8 cellular contexts compared by ENCODE assay signal in genomic region chr6:57047859-57048258, GRCh38. TPM values are rescaled to one million over a fixed set of nuclear protein-coding genes. Genes with fewer than 3 reads are reported as not detected.
DNase-seq lines count a peak whose midpoint lies in the region; ATAC-seq and TF ChIP-seq lines count a peak whose summit lies in the region.
"Not testable (repeated sequence)": the region's sequence is repeated elsewhere in the genome, so short reads cannot be mapped to it uniquely, and the experiment has no call there.

No MANE protein-coding gene starts in this region.

- in situ Hi-C loops in brain microvascular endothelial cell (cut with HindIII; ENCODE audit: low pct_ligation_motif_present, low sequenced_read_pairs), result not testable (repeated sequence)

- not testable (repeated sequence) for DNase-seq in CD8-positive, alpha-beta T cell; HFFc6; PC-9; activated CD8-positive, alpha-beta memory T cell treated with anti-CD3 and anti-CD28 coated beads, Interleukin-2, amount 10 ng/mL, durations not matched to agents 7 days and 5 days; brain microvascular endothelial cell; foreskin fibroblast; stimulated activated naive CD8-positive, alpha-beta T cell treated with anti-CD3 and anti-CD28 coated beads, Interleukin-15, amount 100 ng/mL, for 72 hours

- not testable (repeated sequence) for H3K27me3 ChIP-seq in CD8-positive, alpha-beta T cell (ENCODE audit: insufficient read depth, low read length); PC-9 (ENCODE audit: insufficient read depth, low read depth); brain microvascular endothelial cell (replicated peaks)

- ATAC-seq in CD8-positive, alpha-beta T cell; activated CD8-positive, alpha-beta memory T cell treated with anti-CD3 and anti-CD28 coated beads, Interleukin-2, amount 10 ng/mL, durations not matched to agents 7 days and 5 days; stimulated activated naive CD8-positive, alpha-beta T cell treated with anti-CD3 and anti-CD28 coated beads, Interleukin-15, amount 100 ng/mL, for 72 hours: not testable (repeated sequence)

- H3K4me1 ChIP-seq in CD8-positive, alpha-beta T cell (ENCODE audit: insufficient read depth, low read length); PC-9 (replicated peaks; ENCODE audit: insufficient read depth): not testable (repeated sequence)

- H3K4me2 ChIP-seq in PC-9, result peak overlapping the region; percentile 26

- not testable (repeated sequence) for TF ChIP-seq CTCF in CD8-positive, alpha-beta T cell (IDR thresholded peaks at IDR 0.05); HFFc6 (IDR thresholded peaks at IDR 0.05); PC-9 (conservative IDR thresholded peaks at IDR 0.05); brain microvascular endothelial cell (IDR thresholded peaks at IDR 0.05; ENCODE audit: low read depth, low read length, missing control alignments); foreskin fibroblast (IDR thresholded peaks at IDR 0.05; ENCODE audit: low read depth, low read length); nephron (IDR thresholded peaks at IDR 0.05; ENCODE audit: unreplicated experiment in 3 of 3)

- not testable (repeated sequence) for H3K9me3 ChIP-seq in CD8-positive, alpha-beta T cell (ENCODE audit: low read length); PC-9 (ENCODE audit: insufficient read depth, low read depth)

- H3K9me2 ChIP-seq in PC-9 (ENCODE audit: insufficient read depth), result not testable (repeated sequence)

- H3K36me3 ChIP-seq in CD8-positive, alpha-beta T cell (ENCODE audit: insufficient read depth, low read length), result not testable (repeated sequence)
- peaks cover 19% of the 10 kb centered on the region; the same call in 1 of the 2 replicates for H3K36me3 ChIP-seq in PC-9 (ENCODE audit: low read depth)
- H3K36me3 ChIP-seq in brain microvascular endothelial cell (replicated peaks), result peaks cover 12% of the 10 kb centered on the region

- peak overlapping the region; percentile 66 for H3K4me3 Mint-ChIP-seq in CD8-positive, alpha-beta T cell
- H3K4me3 Mint-ChIP-seq in HFFc6, result peak overlapping the region; percentile 86
- H3K4me3 Mint-ChIP-seq in activated CD8-positive, alpha-beta memory T cell treated with anti-CD3 and anti-CD28 coated beads, Interleukin-2, amount 10 ng/mL, durations not matched to agents 7 days and 5 days, result peak overlapping the region; percentile 69
- H3K4me3 Mint-ChIP-seq in nephron, result peak overlapping the region; percentile 78 to 80 (median 80)
- peak overlapping the region; percentile 63 to 85 for H3K4me3 Mint-ChIP-seq in stimulated activated naive CD8-positive, alpha-beta T cell treated with anti-CD3 and anti-CD28 coated beads, Interleukin-15, amount 100 ng/mL, for 72 hours

- CTCF ChIA-PET in CD8-positive, alpha-beta T cell (lab: Charles Lee); PC-9 (lab: Charles Lee); activated CD8-positive, alpha-beta memory T cell treated with anti-CD3 and anti-CD28 coated beads, Interleukin-2, amount 10 ng/mL, durations not matched to agents 7 days and 5 days (lab: Charles Lee): not testable (repeated sequence)

- H3K4me3 ChIP-seq in CD8-positive, alpha-beta T cell (ENCODE audit: low read depth, low read length); PC-9: not testable (repeated sequence)
- H3K4me3 ChIP-seq in brain microvascular endothelial cell (ENCODE audit: low read depth, low read length), result peak overlapping the region; percentile 15
- H3K4me3 ChIP-seq in foreskin fibroblast (ENCODE audit: low read depth in 1 of 2, low read length in 2 of 2), result peak overlapping the region; percentile 45 to 64

- peak overlapping the region; percentile 63 for H3K27ac Mint-ChIP-seq in CD8-positive, alpha-beta T cell
- H3K27ac Mint-ChIP-seq in HFFc6 (peak overlapping the region; percentile 50), nephron (peak overlapping the region in 1 of 3 experiments; percentile 70)
- H3K27ac Mint-ChIP-seq in activated CD8-positive, alpha-beta memory T cell treated with anti-CD3 and anti-CD28 coated beads, Interleukin-2, amount 10 ng/mL, durations not matched to agents 7 days and 5 days, result peak overlapping the region; percentile 68
- peak overlapping the region in 1 of 2 donors; percentile 82 for H3K27ac Mint-ChIP-seq in stimulated activated naive CD8-positive, alpha-beta T cell treated with anti-CD3 and anti-CD28 coated beads, Interleukin-15, amount 100 ng/mL, for 72 hours

- peaks cover 33% of the 10 kb centered on the region for H3K36me3 Mint-ChIP-seq in CD8-positive, alpha-beta T cell
- H3K36me3 Mint-ChIP-seq in HFFc6 (ENCODE audit: low read depth), result peaks cover 31% of the 10 kb centered on the region
- H3K36me3 Mint-ChIP-seq in activated CD8-positive, alpha-beta memory T cell treated with anti-CD3 and anti-CD28 coated beads, Interleukin-2, amount 10 ng/mL, durations not matched to agents 7 days and 5 days, result peaks cover 28% of the 10 kb centered on the region
- H3K36me3 Mint-ChIP-seq in nephron (ENCODE audit: low read depth), result peaks cover 40% of the 10 kb centered on the region

- intact Hi-C loops in CD8-positive, alpha-beta T cell (cut with DNase I, micrococcal nuclease), result loop anchor here (2.0 to 10.0 kb wide), 3 partner anchors 124 to 269 kb away; partner anchors contain the start of genes BAG2 (in 2 of the 2) and PRIM2 (in 2 of the 2)
- intact Hi-C loops in PC-9 (cut with micrococcal nuclease; ENCODE audit: unreplicated experiment), result not testable (repeated sequence)

- not testable (repeated sequence) for H3K27me3 Mint-ChIP-seq in CD8-positive, alpha-beta T cell (ENCODE audit: low read depth); nephron (ENCODE audit: low read depth)
- H3K27me3 Mint-ChIP-seq in HFFc6 (ENCODE audit: insufficient read depth), result peaks cover 14% of the 10 kb centered on the region
- H3K27me3 Mint-ChIP-seq in activated CD8-positive, alpha-beta memory T cell treated with anti-CD3 and anti-CD28 coated beads, Interleukin-2, amount 10 ng/mL, durations not matched to agents 7 days and 5 days, result peaks cover 28% of the 10 kb centered on the region
- peaks cover 31% of the 10 kb centered on the region for H3K27me3 Mint-ChIP-seq in stimulated activated naive CD8-positive, alpha-beta T cell treated with anti-CD3 and anti-CD28 coated beads, Interleukin-15, amount 100 ng/mL, for 72 hours

- H3K79me2 ChIP-seq in PC-9 (ENCODE audit: low read depth), result peaks cover 22% of the 10 kb centered on the region

- not testable (repeated sequence) for H2AFZ ChIP-seq in PC-9

- BruUV-seq in PC-9 (replicated peaks; lab: Mats Ljungman, UMichigan), result not testable (repeated sequence)

- H4K20me1 ChIP-seq in PC-9 (ENCODE audit: insufficient read depth), result not testable (repeated sequence)

- H3F3A ChIP-seq in PC-9 (ENCODE audit: insufficient read depth, low read depth), result not testable (repeated sequence)

- H3K4me1 Mint-ChIP-seq in CD8-positive, alpha-beta T cell (ENCODE audit: low read depth), result peaks cover 27% of the 10 kb centered on the region
- peaks cover 35% of the 10 kb centered on the region for H3K4me1 Mint-ChIP-seq in HFFc6 (ENCODE audit: low read depth)
- H3K4me1 Mint-ChIP-seq in activated CD8-positive, alpha-beta memory T cell treated with anti-CD3 and anti-CD28 coated beads, Interleukin-2, amount 10 ng/mL, durations not matched to agents 7 days and 5 days, result peaks cover 22% of the 10 kb centered on the region
- H3K4me1 Mint-ChIP-seq in nephron, result peaks cover 24% of the 10 kb centered on the region
- peaks cover 41% of the 10 kb centered on the region for H3K4me1 Mint-ChIP-seq in stimulated activated naive CD8-positive, alpha-beta T cell treated with anti-CD3 and anti-CD28 coated beads, Interleukin-15, amount 100 ng/mL, for 72 hours

- H3K9me3 Mint-ChIP-seq in CD8-positive, alpha-beta T cell; HFFc6; activated CD8-positive, alpha-beta memory T cell treated with anti-CD3 and anti-CD28 coated beads, Interleukin-2, amount 10 ng/mL, durations not matched to agents 7 days and 5 days (ENCODE audit: low read depth); nephron; stimulated activated naive CD8-positive, alpha-beta T cell treated with anti-CD3 and anti-CD28 coated beads, Interleukin-15, amount 100 ng/mL, for 72 hours: not testable (repeated sequence)

- H3K27ac ChIP-seq in CD8-positive, alpha-beta T cell (ENCODE audit: low read depth, low read length); PC-9; brain microvascular endothelial cell: not testable (repeated sequence)

- POLR2A ChIA-PET in CD8-positive, alpha-beta T cell (lab: Charles Lee); PC-9 (lab: Charles Lee; ENCODE audit: unreplicated experiment): not testable (repeated sequence)

RNA-seq across cellular contexts. Expression of gene KIAA1586, which starts 1.4 kb away (rescaled TPM):
- total RNA-seq in CD8-positive, alpha-beta T cell, result 10 to 100 TPM; 13.1 to 14.2 TPM
- total RNA-seq in HFFc6 (2021; fragmentation: NEBNext Ultra II Directional; extraction: Animal tissue kit (Norgen Biotek cat#: 25700)), result 10 to 100 TPM; 14.1 to 18.6 (median 16.4) TPM
- 7.5 and 8.6 TPM in 2 replicates for total RNA-seq in PC-9 (2021)
- total RNA-seq in activated CD8-positive, alpha-beta memory T cell treated with anti-CD3 and anti-CD28 coated beads, Interleukin-2, amount 10 ng/mL, durations not matched to agents 7 days and 5 days, result 10 to 100 TPM; 14.1 to 15.0 TPM

RNA-seq across cellular contexts. Expression of gene ZNF451, which starts 42.1 kb away (rescaled TPM):
- 100 to 1,000 TPM; 132 to 136 TPM for total RNA-seq in CD8-positive, alpha-beta T cell
- total RNA-seq in HFFc6 (2021; fragmentation: NEBNext Ultra II Directional; extraction: Animal tissue kit (Norgen Biotek cat#: 25700)), result 10 to 100 TPM; 47.0 to 54.2 (median 47.7) TPM
- 31.7 and 50.6 TPM in 2 replicates for total RNA-seq in PC-9 (2021)
- total RNA-seq in activated CD8-positive, alpha-beta memory T cell treated with anti-CD3 and anti-CD28 coated beads, Interleukin-2, amount 10 ng/mL, durations not matched to agents 7 days and 5 days, result 10 to 100 TPM; 64.9 to 68.7 TPM
